In the genomic region with DNA sequence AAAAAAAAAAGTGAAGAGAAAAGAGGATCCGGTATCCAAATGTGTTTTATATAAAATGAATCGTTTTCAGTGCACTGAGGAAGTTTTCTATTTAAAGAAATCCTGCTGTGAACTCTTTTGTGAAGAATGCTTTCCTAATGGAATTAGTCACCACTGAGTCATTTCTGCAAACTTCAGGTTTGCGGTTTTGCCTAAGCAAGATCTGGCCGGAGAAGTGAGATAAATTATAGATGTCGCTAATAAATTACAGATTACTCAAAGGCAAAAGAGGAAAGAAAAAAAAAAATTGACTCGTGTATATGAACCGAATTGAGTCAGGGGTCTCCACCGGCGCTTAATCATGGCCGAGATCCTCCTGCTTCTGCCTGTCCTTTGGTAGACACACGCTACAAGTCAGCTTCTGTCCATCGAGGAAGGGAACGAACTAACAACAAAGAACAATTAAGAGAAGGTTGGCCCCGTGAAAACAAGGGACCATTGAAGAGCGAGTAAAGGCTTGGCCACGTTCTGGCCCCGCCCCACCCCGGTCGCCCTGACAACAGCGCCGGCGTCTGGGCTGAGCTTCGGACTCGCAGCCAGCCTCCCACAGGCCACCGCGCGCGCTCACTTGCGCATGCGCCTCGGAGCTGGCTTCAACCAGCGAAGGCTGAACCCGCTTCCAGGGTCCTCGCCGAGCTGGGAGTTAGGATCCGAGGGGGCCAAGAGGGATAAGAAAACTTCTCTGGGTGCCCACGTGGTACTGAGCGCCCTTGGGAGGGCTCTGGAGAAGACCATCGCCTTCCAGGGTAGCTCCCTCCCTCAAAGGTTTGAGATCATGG, we compare ENCODE assay signal across 1 cellular context.
TF ChIP-seq lines count a peak whose summit lies in the region.

No MANE protein-coding gene starts in this region.

TF ChIP-seq in HCT116, 20 proteins besides CTCF, POLR2A, EP300 and RAD21 (continued from another document):
- TF ChIP-seq, protein P1, sequence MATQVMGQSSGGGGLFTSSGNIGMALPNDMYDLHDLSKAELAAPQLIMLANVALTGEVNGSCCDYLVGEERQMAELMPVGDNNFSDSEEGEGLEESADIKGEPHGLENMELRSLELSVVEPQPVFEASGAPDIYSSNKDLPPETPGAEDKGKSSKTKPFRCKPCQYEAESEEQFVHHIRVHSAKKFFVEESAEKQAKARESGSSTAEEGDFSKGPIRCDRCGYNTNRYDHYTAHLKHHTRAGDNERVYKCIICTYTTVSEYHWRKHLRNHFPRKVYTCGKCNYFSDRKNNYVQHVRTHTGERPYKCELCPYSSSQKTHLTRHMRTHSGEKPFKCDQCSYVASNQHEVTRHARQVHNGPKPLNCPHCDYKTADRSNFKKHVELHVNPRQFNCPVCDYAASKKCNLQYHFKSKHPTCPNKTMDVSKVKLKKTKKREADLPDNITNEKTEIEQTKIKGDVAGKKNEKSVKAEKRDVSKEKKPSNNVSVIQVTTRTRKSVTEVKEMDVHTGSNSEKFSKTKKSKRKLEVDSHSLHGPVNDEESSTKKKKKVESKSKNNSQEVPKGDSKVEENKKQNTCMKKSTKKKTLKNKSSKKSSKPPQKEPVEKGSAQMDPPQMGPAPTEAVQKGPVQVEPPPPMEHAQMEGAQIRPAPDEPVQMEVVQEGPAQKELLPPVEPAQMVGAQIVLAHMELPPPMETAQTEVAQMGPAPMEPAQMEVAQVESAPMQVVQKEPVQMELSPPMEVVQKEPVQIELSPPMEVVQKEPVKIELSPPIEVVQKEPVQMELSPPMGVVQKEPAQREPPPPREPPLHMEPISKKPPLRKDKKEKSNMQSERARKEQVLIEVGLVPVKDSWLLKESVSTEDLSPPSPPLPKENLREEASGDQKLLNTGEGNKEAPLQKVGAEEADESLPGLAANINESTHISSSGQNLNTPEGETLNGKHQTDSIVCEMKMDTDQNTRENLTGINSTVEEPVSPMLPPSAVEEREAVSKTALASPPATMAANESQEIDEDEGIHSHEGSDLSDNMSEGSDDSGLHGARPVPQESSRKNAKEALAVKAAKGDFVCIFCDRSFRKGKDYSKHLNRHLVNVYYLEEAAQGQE (IDR thresholded peaks at IDR 0.05; ENCODE audit: low read depth): no peak
- TF ChIP-seq, protein P2, sequence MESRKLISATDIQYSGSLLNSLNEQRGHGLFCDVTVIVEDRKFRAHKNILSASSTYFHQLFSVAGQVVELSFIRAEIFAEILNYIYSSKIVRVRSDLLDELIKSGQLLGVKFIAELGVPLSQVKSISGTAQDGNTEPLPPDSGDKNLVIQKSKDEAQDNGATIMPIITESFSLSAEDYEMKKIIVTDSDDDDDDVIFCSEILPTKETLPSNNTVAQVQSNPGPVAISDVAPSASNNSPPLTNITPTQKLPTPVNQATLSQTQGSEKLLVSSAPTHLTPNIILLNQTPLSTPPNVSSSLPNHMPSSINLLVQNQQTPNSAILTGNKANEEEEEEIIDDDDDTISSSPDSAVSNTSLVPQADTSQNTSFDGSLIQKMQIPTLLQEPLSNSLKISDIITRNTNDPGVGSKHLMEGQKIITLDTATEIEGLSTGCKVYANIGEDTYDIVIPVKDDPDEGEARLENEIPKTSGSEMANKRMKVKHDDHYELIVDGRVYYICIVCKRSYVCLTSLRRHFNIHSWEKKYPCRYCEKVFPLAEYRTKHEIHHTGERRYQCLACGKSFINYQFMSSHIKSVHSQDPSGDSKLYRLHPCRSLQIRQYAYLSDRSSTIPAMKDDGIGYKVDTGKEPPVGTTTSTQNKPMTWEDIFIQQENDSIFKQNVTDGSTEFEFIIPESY (IDR thresholded peaks at IDR 0.05; ENCODE audit: extremely low read depth, insufficient replicate concordance, low read length): peak; percentile 46
- TF ChIP-seq EZH2 (IDR thresholded peaks at IDR 0.05) (no peak), CBX3 (IDR thresholded peaks at IDR 0.05; ENCODE audit: low read depth) (peak; percentile 56; the same call in 1 of the 2 replicates), CEBPB (IDR thresholded peaks at IDR 0.05; ENCODE audit: low read depth) (peak; percentile 86; the same call in 1 of the 2 replicates), ZNF274 (IDR thresholded peaks at IDR 0.05; ENCODE audit: low read depth, low read length) (no peak), POLR2AphosphoS5 (IDR thresholded peaks at IDR 0.05; ENCODE audit: low read depth, low read length) (peak; percentile 93), SRF (IDR thresholded peaks at IDR 0.05; ENCODE audit: low read depth) (peak; percentile 82)
- TF ChIP-seq, protein P3, sequence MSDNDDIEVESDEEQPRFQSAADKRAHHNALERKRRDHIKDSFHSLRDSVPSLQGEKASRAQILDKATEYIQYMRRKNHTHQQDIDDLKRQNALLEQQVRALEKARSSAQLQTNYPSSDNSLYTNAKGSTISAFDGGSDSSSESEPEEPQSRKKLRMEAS (IDR thresholded peaks at IDR 0.05): peak; percentile 50
